In genomic region chr11:15906481-15907035, GRCh38 we compare ENCODE assay signal across 16 cellular contexts.
DNase-seq lines count a peak whose midpoint lies in the region; ATAC-seq, FAIRE-seq and TF ChIP-seq lines count a peak whose summit lies in the region.
"Had no signal": no experiment of that assay in that cellular context is flagged by ENCODE, and none has a peak within 500 bp of the region (broad histone marks: within the 10 kb centered on the region; RNA-seq: fewer than 3 reads in every experiment).

No MANE protein-coding gene starts in this region.

- H3K9me3 Mint-ChIP-seq in activated T-cell treated with anti-CD3 and anti-CD28 coated beads, Interleukin-2, amount 50 U/mL, for 24 hours, result no peaks in the 10 kb centered on the region
- H3K9me3 Mint-ChIP-seq: HFFc6 had no signal

- CTCF ChIA-PET in H1 (lab: Charles Lee; ENCODE audit: partially characterized antibody), result interaction anchor here (0.9 to 2.4 kb wide), 5 partner anchors 11 to 34 kb away, joined by 3 to 11 read pairs (median 8); no protein-coding TSS in a partner anchor

- H3K27me3 ChIP-seq in H1 (replicated peaks in 1 of 4; ENCODE audit: control insufficient read depth in 3 of 4, extremely low read depth in 1 of 4, insufficient read depth in 3 of 4, low read length in 3 of 4) (no peaks in the 10 kb centered on the region), neuronal stem cell (ENCODE audit: control insufficient read depth in 3 of 3, insufficient read depth in 3 of 3, low read depth in 1 of 3, low read length in 3 of 3) (peaks cover 0 to 14% (median 1%) of the 10 kb centered on the region in 3 experiments)
- H3K27me3 ChIP-seq: BLaER1 treated with 17β-estradiol and CSF1 and Interleukin-3, amounts not matched to agents 10 nM and 100 nM had no signal

- WGBS in H1 (ENCODE audit: extremely low coverage in 1 of 2, insufficient coverage in 1 of 2, insufficient read length in 1 of 2, insufficient replicate concordance in 2 of 2, low coverage in 1 of 2, low lambda C conversion rate in 2 of 2, missing lambda C conversion rate in 1 of 2), 2 experiments, result 88 to 100% methylated on average over 1 to 13 of the region's 15 CpGs
- WGBS in neuronal stem cell (ENCODE audit: extremely low coverage in 2 of 2, insufficient read length in 2 of 2, insufficient replicate concordance in 1 of 2), 2 donors, result 100% methylated on average over 5 of the region's 15 CpGs; no CpG with 5 or more reads in 1 of the 2 donors

- DNase-seq in activated effector memory CD4-positive, alpha-beta T cell treated with anti-CD3 and anti-CD28 coated beads, Interleukin-2, amount 50 U/mL, for 16 hours, result peak; percentile 31
- DNase-seq in activated effector memory CD4-positive, alpha-beta T cell treated with Interleukin-2 at 50 U/mL for 16 hours, result no peak
- DNase-seq in H1 (ENCODE audit: low read depth in 1 of 2, low spot score in 2 of 2) (no peak), neuronal stem cell (ENCODE audit: low spot score) (no peak), GDM1 (lab: John Stamatoyannopoulos, UW) (no peak)
- DNase-seq in activated T-cell treated with anti-CD3 and anti-CD28 coated beads, Interleukin-2, amount 50 U/mL, for 24 hours, result no peak
- DNase-seq: 8988T; CD4-positive, CD25-positive, alpha-beta regulatory T cell; DMS53; GOT3; HFFc6; KBM-7 had no signal

- H2AK5ac ChIP-seq in H1 (ENCODE audit: low read depth, low read length), result no peak overlapping the region; the same call in 1 of the 2 replicates
- H2AK5ac ChIP-seq in neuronal stem cell (ENCODE audit: low read depth, low read length), result peak overlapping the region; percentile 73

- H3K18ac ChIP-seq in H1 (ENCODE audit: extremely low read depth, low read length) (no peak overlapping the region), neuronal stem cell (ENCODE audit: low read length) (peak overlapping the region; percentile 53)

- TF ChIP-seq EP300 in H1 (IDR thresholded peaks at IDR 0.05; ENCODE audit: borderline replicate concordance in 1 of 2, low read depth in 2 of 2, low read length in 2 of 2), result no peak

- H3K4me1 Mint-ChIP-seq in activated T-cell treated with anti-CD3 and anti-CD28 coated beads, Interleukin-2, amount 50 U/mL, for 24 hours (ENCODE audit: low read depth), result no peaks in the 10 kb centered on the region
- H3K4me1 Mint-ChIP-seq: CD4-positive, CD25-positive, alpha-beta regulatory T cell had no signal

- H3K79me2 ChIP-seq in H1 (ENCODE audit: control insufficient read depth in 1 of 2, insufficient read depth in 2 of 2, low read length in 2 of 2), result no peaks in the 10 kb centered on the region

- H2BK120ac ChIP-seq in H1 (replicated peaks; ENCODE audit: low read depth, low read length) (no peak overlapping the region), neuronal stem cell (ENCODE audit: low read depth, low read length) (peak overlapping the region; percentile 37)

- H3K27me3 Mint-ChIP-seq in activated T-cell treated with anti-CD3 and anti-CD28 coated beads, Interleukin-2, amount 50 U/mL, for 24 hours, result no peaks in the 10 kb centered on the region
- H3K27me3 Mint-ChIP-seq: CD4-positive, CD25-positive, alpha-beta regulatory T cell had no signal

- H3K9me3 ChIP-seq in H1 (ENCODE audit: insufficient read depth in 2 of 2, low read depth in 1 of 2, low read length in 1 of 2), result no peaks in the 10 kb centered on the region
- peaks cover 0 to 5% of the 10 kb centered on the region in 2 donors for H3K9me3 ChIP-seq in neuronal stem cell (replicated peaks in 1 of 2; ENCODE audit: control insufficient read depth in 2 of 2, insufficient read depth in 1 of 2, low read depth in 1 of 2, low read length in 2 of 2)
- H3K9me3 ChIP-seq: BLaER1 treated with 17β-estradiol and CSF1 and Interleukin-3, amounts not matched to agents 10 nM and 100 nM; HAP-1 had no signal

- H2BK12ac ChIP-seq in H1 (ENCODE audit: low read depth, low read length) (peak overlapping the region; percentile 44; the same call in 1 of the 2 replicates), neuronal stem cell (ENCODE audit: low read length) (peak overlapping the region; percentile 91)

- no peak overlapping the region for H3K27ac ChIP-seq in H1 (ENCODE audit: low read depth, low read length)
- no peak overlapping the region for H3K27ac ChIP-seq in neuronal stem cell (replicated peaks; ENCODE audit: low read length)
- H3K27ac ChIP-seq: BLaER1 treated with 17β-estradiol and CSF1 and Interleukin-3, amounts not matched to agents 10 nM and 100 nM had no signal

- no peaks in the 10 kb centered on the region; a peak in 1 of 7 replicates for H3K4me1 ChIP-seq in H1 (replicated peaks in 1 of 4; ENCODE audit: control insufficient read depth in 3 of 4, insufficient read depth in 4 of 4, low read length in 3 of 4)
- peaks cover 0 to 3% of the 10 kb centered on the region in 2 donors for H3K4me1 ChIP-seq in neuronal stem cell (ENCODE audit: control insufficient read depth in 2 of 2, insufficient read depth in 1 of 2, low read depth in 1 of 2, low read length in 2 of 2)
- H3K4me1 ChIP-seq: BLaER1 treated with 17β-estradiol and CSF1 and Interleukin-3, amounts not matched to agents 10 nM and 100 nM; HAP-1 had no signal

- H4K91ac ChIP-seq in H1 (replicated peaks; ENCODE audit: insufficient read length, low read length) (no peak overlapping the region), neuronal stem cell (ENCODE audit: low read depth, low read length, poor library complexity) (peak overlapping the region; percentile 77)

- H3K4ac ChIP-seq in H1 (replicated peaks; ENCODE audit: insufficient read length, low read depth, low read length) (peak overlapping the region; percentile 57), neuronal stem cell (ENCODE audit: low read length) (no peak overlapping the region)

- H3K36me3 Mint-ChIP-seq in activated T-cell treated with anti-CD3 and anti-CD28 coated beads, Interleukin-2, amount 50 U/mL, for 24 hours (ENCODE audit: low read depth), result no peaks in the 10 kb centered on the region
- H3K36me3 Mint-ChIP-seq: CD4-positive, CD25-positive, alpha-beta regulatory T cell had no signal

- TF ChIP-seq CTCF in H1 (IDR thresholded peaks at IDR 0.05; ENCODE audit: control extremely low read depth in 1 of 3, insufficient read depth in 1 of 3, low read depth in 1 of 3, low read length in 3 of 3), result no peak

- H2BK15ac ChIP-seq in H1 (ENCODE audit: low read length) (no peak overlapping the region), neuronal stem cell (ENCODE audit: low read length) (peak overlapping the region; percentile 50)

- H3K23me2 ChIP-seq in H1 (ENCODE audit: low read depth, low read length), result peaks cover 11% of the 10 kb centered on the region; the same call in 1 of the 2 replicates

- H2AFZ ChIP-seq in H1 (ENCODE audit: low read length) (no peak overlapping the region), neuronal stem cell (ENCODE audit: low read length) (no peak overlapping the region)

- H4K8ac ChIP-seq in H1 (ENCODE audit: extremely low read depth, insufficient read depth, low read length), result no peak overlapping the region
- H4K8ac ChIP-seq in neuronal stem cell (ENCODE audit: low read depth, low read length), result peak overlapping the region; percentile 87

- no peaks in the 10 kb centered on the region; the same call in 1 of the 2 replicates for H3K79me1 ChIP-seq in H1 (ENCODE audit: low read depth, low read length)
- peaks cover 3% of the 10 kb centered on the region for H3K79me1 ChIP-seq in neuronal stem cell (ENCODE audit: low read depth, low read length)

- H3K27ac Mint-ChIP-seq in activated T-cell treated with anti-CD3 and anti-CD28 coated beads, Interleukin-2, amount 50 U/mL, for 24 hours, result no peak overlapping the region
- H3K27ac Mint-ChIP-seq: HFFc6 had no signal

- peak overlapping the region; percentile 5 for H3K14ac ChIP-seq in H1 (ENCODE audit: insufficient read length)
- peak overlapping the region; percentile 79 for H3K14ac ChIP-seq in neuronal stem cell (ENCODE audit: low read length)

- H3K4me3 ChIP-seq in H1 (ENCODE audit: extremely low read depth in 1 of 4, insufficient read depth in 2 of 4, low read depth in 3 of 4, low read length in 4 of 4), result no peak overlapping the region
- peak overlapping the region in 1 of 2 donors; percentile 66 for H3K4me3 ChIP-seq in neuronal stem cell (ENCODE audit: low read length in 2 of 2)
- H3K4me3 ChIP-seq: BLaER1 treated with 17β-estradiol and CSF1 and Interleukin-3, amounts not matched to agents 10 nM and 100 nM; GM12878; HAP-1 had no signal

- POLR2A ChIA-PET in H1 (lab: Charles Lee; ENCODE audit: partially characterized antibody), result no interaction called here

- peak overlapping the region; percentile 40; the same call in 1 of the 2 replicates for H2BK5ac ChIP-seq in H1 (ENCODE audit: low read depth, low read length)
- H2BK5ac ChIP-seq in neuronal stem cell (ENCODE audit: low read length), result no peak overlapping the region

- no peak overlapping the region for H3K4me3 Mint-ChIP-seq in activated T-cell treated with anti-CD3 and anti-CD28 coated beads, Interleukin-2, amount 50 U/mL, for 24 hours
- H3K4me3 Mint-ChIP-seq: CD4-positive, CD25-positive, alpha-beta regulatory T cell; HFFc6 had no signal

- no peak overlapping the region for H3K23ac ChIP-seq in H1 (ENCODE audit: insufficient read length)
- H3K23ac ChIP-seq in neuronal stem cell (ENCODE audit: low read depth, low read length, poor library complexity), result peak overlapping the region; percentile 56

- no peaks in the 10 kb centered on the region for H3K36me3 ChIP-seq in H1 (ENCODE audit: control insufficient read depth in 2 of 4, insufficient read depth in 4 of 4, low read length in 3 of 4)
- H3K36me3 ChIP-seq in neuronal stem cell (replicated peaks in 1 of 2; ENCODE audit: control insufficient read depth in 2 of 2, insufficient read depth in 2 of 2, low read length in 2 of 2), result no peaks in the 10 kb centered on the region
- H3K36me3 ChIP-seq: BLaER1 treated with 17β-estradiol and CSF1 and Interleukin-3, amounts not matched to agents 10 nM and 100 nM; HAP-1 had no signal

- no peak overlapping the region for H2BK20ac ChIP-seq in H1 (ENCODE audit: low read length)

- no peak overlapping the region for H3K4me2 ChIP-seq in H1 (ENCODE audit: insufficient read depth in 1 of 2, low read depth in 2 of 2, low read length in 2 of 2)
- H3K4me2 ChIP-seq in neuronal stem cell (ENCODE audit: insufficient read depth, low read length, poor library complexity, severe bottlenecking), result no peak overlapping the region
- H3K4me2 ChIP-seq: BLaER1 treated with 17β-estradiol and CSF1 and Interleukin-3, amounts not matched to agents 10 nM and 100 nM had no signal

- no peak for TF ChIP-seq POLR2A in H1 (IDR thresholded peaks at IDR 0.05; ENCODE audit: control extremely low read depth in 1 of 2, low read depth in 2 of 2, low read length in 2 of 2)

- TF ChIP-seq RAD21 in H1 (IDR thresholded peaks at IDR 0.05 in 1 of 2, conservative IDR thresholded peaks at IDR 0.05 in 1 of 2; ENCODE audit: low read depth in 2 of 2, low read length in 2 of 2), result no peak

- H4K5ac ChIP-seq in H1 (ENCODE audit: insufficient read length, low read depth, low read length), result peak overlapping the region; percentile 22

- no peak for ATAC-seq in HG03159 (IDR thresholded peaks at IDR 0.05; ENCODE audit: unreplicated experiment)
- ATAC-seq: GM12878 had no signal

- H3K9ac ChIP-seq in H1 (replicated peaks in 1 of 4; ENCODE audit: extremely low read depth in 1 of 4, low read depth in 3 of 4, low read length in 3 of 4) (no peak overlapping the region), neuronal stem cell (ENCODE audit: low read depth, low read length, poor library complexity) (no peak overlapping the region)
- H3K9ac ChIP-seq: BLaER1 treated with 17β-estradiol and CSF1 and Interleukin-3, amounts not matched to agents 10 nM and 100 nM had no signal

- no peak for FAIRE-seq in H1 (lab: Jason Lieb, UNC)
- FAIRE-seq: GM12878 had no signal

- H3K56ac ChIP-seq in H1 (replicated peaks; ENCODE audit: insufficient read length, low read depth, low read length), result peak overlapping the region; percentile 64

- peaks cover 0 to 9% of the 10 kb centered on the region in 2 experiments for H4K20me1 ChIP-seq in H1 (replicated peaks in 1 of 2; ENCODE audit: control insufficient read depth in 1 of 2, insufficient read depth in 2 of 2, low read length in 2 of 2)
- H4K20me1 ChIP-seq: BLaER1 treated with 17β-estradiol and CSF1 and Interleukin-3, amounts not matched to agents 10 nM and 100 nM had no signal
